In genomic region chr4:52195882-52196281, GRCh38 we compare ENCODE assay signal across 32 cellular contexts.
"Had no signal": no experiment of that assay in that cellular context is flagged by ENCODE, and none has a peak within 500 bp of the region (broad histone marks: within the 10 kb centered on the region; RNA-seq: fewer than 3 reads in every experiment).

No MANE protein-coding gene starts in this region.

- H2AFZ ChIP-seq: PC-9 had no signal

- H3K4me3 ChIP-seq: ascending aorta, cardiac muscle cell, PC-9 had no signal

- H3K27me3 ChIP-seq: ascending aorta, cardiac muscle cell had no signal

- H3K4me2 ChIP-seq: KMS-11, PC-9 had no signal

- H3K9ac ChIP-seq: KMS-11 had no signal

- ATAC-seq: activated CD8-positive, alpha-beta memory T cell treated with anti-CD3 and anti-CD28 coated beads, Interleukin-2, amount 10 ng/mL, durations not matched to agents 7 days and 5 days; Right ventricle myocardium inferior had no signal

- H3K9me3 ChIP-seq: ascending aorta had no signal

- DNase-seq: activated CD4-positive, alpha-beta memory T cell treated with anti-CD3 and anti-CD28 coated beads, Interleukin-2, amount 10 ng/mL, durations not matched to agents 7 days and 5 days; activated CD4-positive, alpha-beta T cell treated with anti-CD3 and anti-CD28 coated beads for 1 hour; activated CD4-positive, alpha-beta T cell treated with anti-CD3 and anti-CD28 coated beads for 48 hours; activated CD4-positive, CD25-positive, alpha-beta regulatory T cell; activated CD8-positive, alpha-beta memory T cell treated with anti-CD3 and anti-CD28 coated beads for 24 hours; activated CD8-positive, alpha-beta memory T cell treated with anti-CD3 and anti-CD28 coated beads, Interleukin-2, amount 10 ng/mL, durations not matched to agents 7 days and 5 days; activated CD8-positive, alpha-beta memory T cell treated with anti-CD3 and anti-CD28 coated beads, Interleukin-2, amount 50 U/mL, for 48 hours; activated effector memory CD4-positive, alpha-beta T cell treated with Interleukin-2 at 50 U/mL for 16 hours; activated naive CD4-positive, alpha-beta T cell treated with anti-CD3 and anti-CD28 coated beads, Interleukin-2, amount 50 U/mL, for 16 hours; activated naive CD8-positive, alpha-beta T cell treated with anti-CD3 and anti-CD28 coated beads for 36 hours; activated T-cell treated with anti-CD3 and anti-CD28 coated beads, Interleukin-2, amount 50 U/mL, for 48 hours; amygdala; NCI-H1092 treated with DMSO at 0.1 percent for 48 hours; NCI-H1417; NCI-H146; NCI-H187 treated with DMSO at 0.1 percent for 48 hours; NCI-H2081; NCI-H226; NCI-H446 treated with DMSO at 0.1 percent for 48 hours; NCI-H524; NCI-H69; PC-9; SW 1271; T-helper 1 cell; T-helper 2 cell; T-helper 9 cell; WERI-Rb-1 had no signal

- H3K27ac ChIP-seq: cardiac muscle cell, KMS-11, PC-9, RWPE1, WERI-Rb-1 had no signal

- H3K36me3 ChIP-seq: ascending aorta, cardiac muscle cell, WERI-Rb-1 had no signal
